8 cellular contexts compared by ENCODE assay signal in genomic region chr9:78234810-78235209, GRCh38. TPM values are rescaled to one million over a fixed set of nuclear protein-coding genes. Genes with fewer than 3 reads are reported as not detected.
DNase-seq lines count a peak whose midpoint lies in the region; TF ChIP-seq lines count a peak whose summit lies in the region.

No MANE protein-coding gene starts in this region.

- in situ Hi-C loops in mammary epithelial cell (cut with MboI; ENCODE audit: low sequenced_read_pairs in 2 of 2): loop anchor here in 1 of 2 donors (5.0 kb wide), 2 partner anchors 62 to 132 kb away; partner anchors contain the start of gene PSAT1

- peaks cover 29% of the 10 kb centered on the region for H3K79me2 ChIP-seq in mammary epithelial cell (ENCODE audit: insufficient read depth, low read length)

- peak overlapping the region; percentile 87 for H3K4me2 ChIP-seq in mammary epithelial cell (ENCODE audit: insufficient read depth, low read depth, low read length)

- BruUV-seq in mammary epithelial cell (replicated peaks; lab: Mats Ljungman, UMichigan): no TSS peak

- H3K9me3 ChIP-seq in HUES48 (ENCODE audit: control insufficient read depth, insufficient read depth, low read length) (no peaks in the 10 kb centered on the region), mammary epithelial cell (replicated peaks; ENCODE audit: insufficient read depth, low read length) (no peaks in the 10 kb centered on the region), mesodermal cell (ENCODE audit: control insufficient read depth, low read length) (no peaks in the 10 kb centered on the region)

- DNase-seq in AG04449 (ENCODE audit: low read depth, low spot score) (no peak), mammary epithelial cell (peak; percentile 29), superior temporal gyrus (ENCODE audit: extremely low spot score) (no peak), lower leg skin (ENCODE audit: low spot score in 2 of 2) (no peak), NCI-H1092 treated with DMSO at 0.1 percent for 48 hours (lab: John Stamatoyannopoulos, UW) (no peak), pons (ENCODE audit: low spot score) (no peak)

- no peak overlapping the region for H3K27ac ChIP-seq in HUES48 (ENCODE audit: low read depth, low read length)
- H3K27ac ChIP-seq in mammary epithelial cell (ENCODE audit: insufficient read depth, low read depth, low read length): peak overlapping the region; percentile 74
- peak overlapping the region; percentile 78 for H3K27ac ChIP-seq in mesodermal cell (ENCODE audit: low read depth, low read length, severe bottlenecking)

- intact Hi-C loops in mammary epithelial cell (cut with micrococcal nuclease) (loop anchor here (1.0 to 10.0 kb wide), 3 partner anchors 62 to 200 kb away; partner anchors contain the start of genes GNAQ and PSAT1), lower leg skin (cut with DNase I; ENCODE audit: low total_unique reads) (loop anchor here (10.0 kb wide), 1 partner anchor 130 kb away; no protein-coding TSS in a partner anchor)

- peak overlapping the region; percentile 83 for H3K4me3 ChIP-seq in AG04449 (ENCODE audit: low read depth, low read length)
- H3K4me3 ChIP-seq in HUES48 (ENCODE audit: low read depth, low read length): peak overlapping the region; percentile 76
- peak overlapping the region; percentile 64 to 88 (median 67) for H3K4me3 ChIP-seq in mammary epithelial cell (replicated peaks in 1 of 3; ENCODE audit: insufficient read depth in 1 of 3, low read depth in 2 of 3, low read length in 3 of 3)
- peak overlapping the region; percentile 69 for H3K4me3 ChIP-seq in mesodermal cell (ENCODE audit: extremely low read depth, insufficient read depth, low read length, poor library complexity, severe bottlenecking)
- no peak overlapping the region for H3K4me3 ChIP-seq in lower leg skin (ENCODE audit: low read depth, poor library complexity, severe bottlenecking)

- H3K4me1 ChIP-seq in HUES48 (ENCODE audit: control insufficient read depth, insufficient read depth, low read length) (no peaks in the 10 kb centered on the region), mammary epithelial cell (ENCODE audit: insufficient read depth, low read length) (peaks cover 5% of the 10 kb centered on the region), mesodermal cell (ENCODE audit: control insufficient read depth, insufficient read depth, low read length, poor library complexity, severe bottlenecking) (no peaks in the 10 kb centered on the region)

- under 1% methylated on average over 7 of the region's 7 CpGs for WGBS in mammary epithelial cell (ENCODE audit: low coverage, missing lambda C conversion rate)
- 97 to 98% methylated on average over 5 to 6 of the region's 7 CpGs for WGBS in mesodermal cell (ENCODE audit: insufficient coverage in 2 of 2), 2 experiments
- WGBS in lower leg skin, 2 donors: 38 to 48% methylated on average over 7 of the region's 7 CpGs

- H3K36me3 ChIP-seq in HUES48 (ENCODE audit: control insufficient read depth, insufficient read depth, low read length) (peaks cover 2% of the 10 kb centered on the region; the same call in 1 of the 2 replicates), mammary epithelial cell (ENCODE audit: insufficient read depth, low read length) (no peaks in the 10 kb centered on the region), mesodermal cell (ENCODE audit: control insufficient read depth, insufficient read depth, low read length) (peaks cover 3% of the 10 kb centered on the region)

- TF ChIP-seq CTCF in AG04449 (IDR thresholded peaks at IDR 0.05; ENCODE audit: insufficient read depth, low read length, missing control alignments) (no peak), mammary epithelial cell (conservative IDR thresholded peaks at IDR 0.05 in 1 of 2, IDR thresholded peaks at IDR 0.05 in 1 of 2; ENCODE audit: extremely low read depth in 1 of 2, insufficient read depth in 1 of 2, low read depth in 1 of 2, low read length in 2 of 2) (no peak), lower leg skin (IDR thresholded peaks at IDR 0.05) (no peak)

- POLR2A ChIA-PET in AG04449 (lab: Yijun Ruan, JAX): no interaction called here

- H3K27me3 ChIP-seq in HUES48 (ENCODE audit: control insufficient read depth, insufficient read depth, low read length): no peaks in the 10 kb centered on the region
- H3K27me3 ChIP-seq in mammary epithelial cell (ENCODE audit: insufficient read depth, low read length): no peaks in the 10 kb centered on the region

- no peak for TF ChIP-seq POLR2A in lower leg skin (IDR thresholded peaks at IDR 0.05)

- CTCF ChIA-PET in AG04449 (lab: Yijun Ruan, JAX): no interaction called here
- CTCF ChIA-PET in mammary epithelial cell (lab: Charles Lee; ENCODE audit: low non-redundant PET): interaction anchor here (0.5 kb wide), 1 partner anchor 89 kb away, joined by 11 read pairs; no protein-coding TSS in a partner anchor

- no peak overlapping the region for H3K9ac ChIP-seq in HUES48 (ENCODE audit: low read depth, low read length)
- peak overlapping the region; percentile 78 for H3K9ac ChIP-seq in mammary epithelial cell (ENCODE audit: insufficient read depth, low read length)

- peak overlapping the region; percentile 98 for H2AFZ ChIP-seq in mammary epithelial cell (ENCODE audit: low read depth, low read length)

- dilution Hi-C loops in mammary epithelial cell (cut with HindIII; ENCODE audit: low sequenced_read_pairs): no loop called here

- no peaks in the 10 kb centered on the region for H4K20me1 ChIP-seq in mammary epithelial cell (ENCODE audit: insufficient read depth, low read length)

RNA-seq across cellular contexts. Expression of gene CEP78, which starts 1.1 kb away (rescaled TPM):
- 10 to 100 TPM; 16.7 to 24.7 TPM for total RNA-seq in mammary epithelial cell
- polyA plus RNA-seq in mammary epithelial cell: 11.6 TPM
- 20.1 TPM for polyA minus RNA-seq in mammary epithelial cell
- 32.0 TPM for polyA plus RNA-seq in mesodermal cell (2013, experiment 1 of 2)
- polyA plus RNA-seq in mesodermal cell (2013, experiment 2 of 2): 37.3 TPM
- total RNA-seq in lower leg skin: 10 to 100 TPM in 1 of 4 donors, 1 to 10 TPM in 3; 5.9 to 10.7 (median 7.7) TPM
